11 cellular contexts compared by ENCODE assay signal in genomic region chr3:170848294-170848917, GRCh38. TPM values are rescaled to one million over a fixed set of nuclear protein-coding genes. Genes with fewer than 3 reads are reported as not detected.
DNase-seq lines count a peak whose midpoint lies in the region; ATAC-seq, FAIRE-seq and TF ChIP-seq lines count a peak whose summit lies in the region.
"Had no signal": no experiment of that assay in that cellular context is flagged by ENCODE, and none has a peak within 500 bp of the region (broad histone marks: within the 10 kb centered on the region; RNA-seq: fewer than 3 reads in every experiment).

No MANE protein-coding gene starts in this region.

- no peaks in the 10 kb centered on the region for H3K4me1 Mint-ChIP-seq in T-helper 17 cell

- H3K4me3 ChIP-seq in RWPE2 (ENCODE audit: severe bottlenecking), result no peak overlapping the region

- no peaks in the 10 kb centered on the region for H3K36me3 ChIP-seq in RWPE2 (ENCODE audit: low read depth)

- H3K27me3 ChIP-seq in RWPE2 (ENCODE audit: insufficient read depth, poor library complexity, severe bottlenecking), result no peaks in the 10 kb centered on the region

- H3K9me3 ChIP-seq in RWPE2 (ENCODE audit: severe bottlenecking) (peaks cover 2% of the 10 kb centered on the region), T-helper 17 cell (ENCODE audit: control insufficient read depth, low read length, poor library complexity, severe bottlenecking) (no peaks in the 10 kb centered on the region)

- H3K27me3 Mint-ChIP-seq in T-helper 17 cell, result peaks cover 21% of the 10 kb centered on the region

- TF ChIP-seq CTCF in RWPE2 (IDR thresholded peaks at IDR 0.05; ENCODE audit: poor library complexity, severe bottlenecking), result peak; percentile 84

- ATAC-seq in RWPE2 (ENCODE audit: low read depth) (peak; percentile 36; the same call in 1 of the 3 replicates), T-helper 17 cell (no peak), GM21390 (IDR thresholded peaks at IDR 0.05; ENCODE audit: unreplicated experiment) (no peak), HG02623 (IDR thresholded peaks at IDR 0.05; ENCODE audit: unreplicated experiment) (no peak)
- ATAC-seq: right cardiac atrium had no signal

- no peaks in the 10 kb centered on the region for H3K36me3 Mint-ChIP-seq in T-helper 17 cell (ENCODE audit: low read depth)

- H3K4me3 Mint-ChIP-seq in T-helper 17 cell, result no peak overlapping the region

- no peaks in the 10 kb centered on the region for H3K4me1 ChIP-seq in RWPE2 (ENCODE audit: insufficient read depth, poor library complexity, severe bottlenecking)

- H3K27ac ChIP-seq in RWPE2 (ENCODE audit: poor library complexity, severe bottlenecking), result no peak overlapping the region
- H3K27ac ChIP-seq: epithelial cell of prostate had no signal

- peak; percentile 53 for DNase-seq in AG08395 (ENCODE audit: low spot score)
- DNase-seq in RWPE2 (ENCODE audit: low spot score), result no peak
- peak; percentile 13 for DNase-seq in hepatic stellate cell (ENCODE audit: low spot score)
- DNase-seq in activated effector memory CD4-positive, alpha-beta T cell treated with Interleukin-2 at 50 U/mL for 16 hours, result no peak
- no peak for DNase-seq in T-helper 17 cell
- DNase-seq: activated CD4-positive, CD25-positive, alpha-beta regulatory T cell; right cardiac atrium had no signal

- FAIRE-seq in G401.6 (lab: Jason Lieb, UNC), result peak; percentile 94

- H3K27ac Mint-ChIP-seq in T-helper 17 cell, result no peak overlapping the region

RNA-seq across cellular contexts. Expression of gene RPL22L1, which starts 21.6 kb away (rescaled TPM):
- total RNA-seq in T-helper 17 cell, result 10 to 100 TPM; 64.9 to 68.2 TPM

Comparison
In these comparisons a context has a peak if more than half of its experiments do, and no peak if none do; other contexts are left out.
1. DNase-seq: peak in AG08395 (single experiment) and hepatic stellate cell (single experiment); none in RWPE2 (single experiment), activated effector memory CD4-positive, alpha-beta T cell treated with Interleukin-2 at 50 U/mL for 16 hours (single experiment) and T-helper 17 cell (0 of 3).